In the genomic region with DNA sequence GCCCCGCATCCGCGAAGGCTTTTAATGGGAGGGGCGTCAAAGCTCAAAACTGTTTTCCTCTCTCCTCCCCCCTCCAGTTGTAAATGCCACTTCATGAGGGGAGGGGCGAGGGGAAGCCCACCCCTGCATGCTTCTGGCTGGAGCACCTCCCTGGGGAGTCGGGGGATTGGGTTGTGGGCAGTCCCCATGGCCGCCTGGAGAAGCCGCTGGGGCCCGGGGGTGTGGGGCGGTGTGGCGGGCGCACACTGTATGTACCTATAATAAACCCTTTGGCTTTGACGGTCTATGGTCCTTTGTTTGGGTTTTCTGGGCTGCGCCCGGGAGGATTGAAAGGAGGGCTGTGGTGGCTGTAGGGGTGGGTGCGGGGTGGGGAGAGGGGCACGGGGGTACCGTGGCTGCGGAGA, we compare ENCODE assay signal across 8 cellular contexts. TPM values are rescaled to one million over a fixed set of nuclear protein-coding genes. Genes with fewer than 3 reads are reported as not detected.
DNase-seq lines count a peak whose midpoint lies in the region; ATAC-seq and TF ChIP-seq lines count a peak whose summit lies in the region.

No MANE protein-coding gene starts in this region.

- peaks cover 17% of the 10 kb centered on the region for H3K4me1 Mint-ChIP-seq in nephron progenitor cell

- TF ChIP-seq CTCF in Panc1 (IDR thresholded peaks at IDR 0.05) (no peak), nephron progenitor cell (IDR thresholded peaks at IDR 0.05) (no peak)

- ATAC-seq in GM21825 (IDR thresholded peaks at IDR 0.05; ENCODE audit: unreplicated experiment) (peak; percentile 6), Panc1 (peak; percentile 70)

- no peaks in the 10 kb centered on the region for H3K36me3 ChIP-seq in Panc1 (ENCODE audit: control insufficient read depth, insufficient read depth, low read length)
- peaks cover 13% of the 10 kb centered on the region for H3K36me3 ChIP-seq in effector memory CD4-positive, alpha-beta T cell (ENCODE audit: control insufficient read depth, insufficient read depth, low read length)

- intact Hi-C loops in Panc1 (cut with micrococcal nuclease; ENCODE audit: unreplicated experiment): no loop called here

- H3K36me3 Mint-ChIP-seq in nephron progenitor cell (ENCODE audit: low read depth): peaks cover 9% of the 10 kb centered on the region

- H3K27ac Mint-ChIP-seq in nephron progenitor cell: no peak overlapping the region

- no peaks in the 10 kb centered on the region for H3K9me3 ChIP-seq in Panc1 (ENCODE audit: control insufficient read depth, insufficient read depth, low read depth, low read length)
- no peaks in the 10 kb centered on the region for H3K9me3 ChIP-seq in effector memory CD4-positive, alpha-beta T cell (ENCODE audit: control insufficient read depth, low read length)

- peaks cover 22% of the 10 kb centered on the region for H3K27me3 Mint-ChIP-seq in nephron progenitor cell (ENCODE audit: low read depth, poor library complexity)

- H3K27ac ChIP-seq in Panc1 (ENCODE audit: low read length): peak overlapping the region; percentile 48; the same call in 1 of the 2 replicates
- H3K27ac ChIP-seq in effector memory CD4-positive, alpha-beta T cell (ENCODE audit: insufficient read depth, low read length, poor library complexity, severe bottlenecking): peak overlapping the region; percentile 78

- no TSS peak for BruUV-seq in Panc1 (replicated peaks; lab: Mats Ljungman, UMichigan)

- POLR2A ChIA-PET in Panc1 (lab: Charles Lee): no interaction called here

- H3K4me1 ChIP-seq in Panc1 (ENCODE audit: control insufficient read depth, insufficient read depth, low read length): no peaks in the 10 kb centered on the region; the same call in 1 of the 2 replicates
- peaks cover 24% of the 10 kb centered on the region for H3K4me1 ChIP-seq in effector memory CD4-positive, alpha-beta T cell (ENCODE audit: control insufficient read depth, insufficient read depth, low read length, poor library complexity, severe bottlenecking)

- CTCF ChIA-PET in Panc1 (lab: Charles Lee): no interaction called here

- H3K27me3 ChIP-seq in Panc1 (ENCODE audit: control insufficient read depth, insufficient read depth, low read length): no peaks in the 10 kb centered on the region
- no peaks in the 10 kb centered on the region for H3K27me3 ChIP-seq in effector memory CD4-positive, alpha-beta T cell (replicated peaks; ENCODE audit: control insufficient read depth, insufficient read depth, low read length, poor library complexity, severe bottlenecking)

- in situ Hi-C loops in Panc1 (cut with HindIII; ENCODE audit: low pct_unique_long_range_greater_than_20kb, low sequenced_read_pairs): no loop called here

- peak overlapping the region; percentile 74 to 82 for H3K4me3 ChIP-seq in Panc1 (ENCODE audit: low read depth in 2 of 2, low read length in 2 of 2)
- H3K4me3 ChIP-seq in effector memory CD4-positive, alpha-beta T cell (ENCODE audit: insufficient read depth, low read depth, low read length, poor library complexity, severe bottlenecking): peak overlapping the region; percentile 89

- H3K4me3 Mint-ChIP-seq in nephron progenitor cell: peak overlapping the region; percentile 84

- DNase-seq in DMS79 (lab: John Stamatoyannopoulos, UW) (peak; percentile 41), Panc1 (ENCODE audit: low read depth, low spot score) (no peak), nephron progenitor cell (peak; percentile 39), NCI-H524 treated with DMSO at 0.1 percent for 48 hours (lab: John Stamatoyannopoulos, UW) (no peak), foreskin melanocyte (no peak), NCI-H1694 treated with DMSO at 0.1 percent for 48 hours (lab: John Stamatoyannopoulos, UW) (no peak)
- DNase-seq in effector memory CD4-positive, alpha-beta T cell: peak in 1 of 3 donors; percentile 25

- no peaks in the 10 kb centered on the region for H3K9me3 Mint-ChIP-seq in nephron progenitor cell

RNA-seq across cellular contexts. Expression of gene SHKBP1, which starts 0.5 kb away (rescaled TPM):
- total RNA-seq in Panc1 (2021; ENCODE audit: unreplicated experiment): 55.9 TPM
- polyA plus RNA-seq in Panc1 (2012; ENCODE audit: insufficient read length): 102 TPM

RNA-seq across cellular contexts. Expression of gene LTBP4, which starts 25.0 kb away (rescaled TPM):
- 75.4 TPM for total RNA-seq in Panc1 (2021; ENCODE audit: unreplicated experiment)
- polyA plus RNA-seq in Panc1 (2012; ENCODE audit: insufficient read length): 81.6 TPM

Comparison
In these comparisons a context has a peak if more than half of its experiments do, and no peak if none do; other contexts are left out.
1. DNase-seq: peak in DMS79 (single experiment) and nephron progenitor cell (single experiment); none in Panc1 (single experiment), NCI-H524 treated with DMSO at 0.1 percent for 48 hours (single experiment), foreskin melanocyte (single experiment) and NCI-H1694 treated with DMSO at 0.1 percent for 48 hours (single experiment).